In the genomic region with DNA sequence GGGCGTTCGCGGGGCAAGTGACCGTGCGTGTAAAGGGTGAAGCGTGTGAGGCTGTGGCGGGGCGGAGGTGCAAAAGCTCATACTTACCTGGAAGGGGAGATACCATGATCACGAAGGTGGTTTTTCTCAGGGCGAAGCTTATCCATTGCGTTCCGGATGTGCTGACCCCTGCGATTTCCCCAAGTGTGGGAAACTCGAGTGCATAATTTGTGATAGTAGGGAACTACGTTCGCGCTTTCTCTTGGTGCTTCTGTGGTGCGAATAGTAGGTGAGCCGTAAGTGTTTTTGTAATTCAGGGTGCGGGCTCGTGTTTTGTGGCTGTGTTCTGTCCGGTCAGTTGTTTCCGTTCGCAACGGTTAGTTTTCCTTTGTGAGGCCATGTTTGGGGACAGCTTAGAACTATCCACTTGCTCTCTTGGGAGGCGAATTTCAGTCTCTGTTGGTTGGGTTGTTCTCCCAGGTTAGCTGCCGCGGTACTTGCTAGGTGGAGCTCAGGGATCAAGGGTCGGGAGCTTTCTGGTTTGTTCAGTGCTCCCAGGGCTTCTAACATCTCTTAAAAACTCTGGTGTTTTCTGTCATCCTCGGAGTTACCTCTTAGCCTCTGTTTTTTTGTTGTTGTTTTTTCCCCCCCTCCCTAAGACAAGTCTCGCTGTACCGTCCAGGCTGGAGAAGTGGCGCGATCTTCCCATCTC, we compare ENCODE assay signal across 8 cellular contexts. TPM values are rescaled to one million over a fixed set of nuclear protein-coding genes. Genes with fewer than 3 reads are reported as not detected.
DNase-seq lines count a peak whose midpoint lies in the region; ATAC-seq lines count a peak whose summit lies in the region.
"Not testable (repeated sequence)": the region's sequence is repeated elsewhere in the genome, so short reads cannot be mapped to it uniquely, and the experiment has no call there.

No MANE protein-coding gene starts in this region.

- POLR2A ChIA-PET in activated CD4-positive, alpha-beta T cell treated with anti-CD3 and anti-CD28 coated beads for 36 hours (lab: Charles Lee) = interaction anchor here (1.0 to 1.8 kb wide), 6 partner anchors 184 to 869 kb away, joined by 4 to 35 read pairs (median 14); no protein-coding TSS in a partner anchor

- H3K27ac Mint-ChIP-seq in activated CD4-positive, alpha-beta T cell treated with anti-CD3 and anti-CD28 coated beads for 36 hours = peak overlapping the region; percentile 97

- CTCF ChIA-PET in activated CD4-positive, alpha-beta T cell treated with anti-CD3 and anti-CD28 coated beads for 36 hours (lab: Charles Lee) = not testable (repeated sequence)

- H3K36me3 Mint-ChIP-seq in activated CD4-positive, alpha-beta T cell treated with anti-CD3 and anti-CD28 coated beads for 36 hours (ENCODE audit: low read depth) = not testable (repeated sequence)

- intact Hi-C loops in activated CD4-positive, alpha-beta T cell treated with anti-CD3 and anti-CD28 coated beads for 36 hours (cut with DNase I, micrococcal nuclease) = not testable (repeated sequence)

- H3K27me3 Mint-ChIP-seq in activated CD4-positive, alpha-beta T cell treated with anti-CD3 and anti-CD28 coated beads for 36 hours = not testable (repeated sequence)

- H3K4me1 Mint-ChIP-seq in activated CD4-positive, alpha-beta T cell treated with anti-CD3 and anti-CD28 coated beads for 36 hours = not testable (repeated sequence)

- not testable (repeated sequence) for H3K9me3 Mint-ChIP-seq in activated CD4-positive, alpha-beta T cell treated with anti-CD3 and anti-CD28 coated beads for 36 hours (ENCODE audit: low read depth)

- ATAC-seq in GM19351 (IDR thresholded peaks at IDR 0.05; ENCODE audit: unreplicated experiment) (peak; percentile 83), HG03442 (IDR thresholded peaks at IDR 0.05; ENCODE audit: unreplicated experiment) (peak; percentile 84), left lobe of liver (peak; percentile 84)
- peak; percentile 83 for ATAC-seq in activated CD4-positive, alpha-beta T cell treated with anti-CD3 and anti-CD28 coated beads for 36 hours

- H3K4me3 Mint-ChIP-seq in activated CD4-positive, alpha-beta T cell treated with anti-CD3 and anti-CD28 coated beads for 36 hours = peak overlapping the region; percentile 89

- DNase-seq in C1 segment of cervical spinal cord (lab: John Stamatoyannopoulos, UW) (peak in 10 of 14 donors; percentile 27 to 97 (median 50)), NCI-H524 treated with DMSO at 0.1 percent for 48 hours (lab: John Stamatoyannopoulos, UW) (peak; percentile 70), cerebellar nuclear complex (lab: John Stamatoyannopoulos, UW) (peak; percentile 58 to 79), left lobe of liver (ENCODE audit: low spot score) (peak; percentile 89)
- DNase-seq in activated CD4-positive, alpha-beta T cell treated with anti-CD3 and anti-CD28 coated beads for 36 hours = peak; percentile 91
- DNase-seq in stimulated activated CD4-positive, alpha-beta T cell treated with anti-CD3 and anti-CD28 coated beads, Interleukin-1b, Interleukin-23, amount 100 ng/mL, for 1 hour (ENCODE audit: low read depth in 2 of 2) = peak; percentile 62 to 70

RNA-seq across cellular contexts. Expression of a gene that starts 39.2 kb away (rescaled TPM):
- not detected for total RNA-seq in activated CD4-positive, alpha-beta T cell treated with anti-CD3 and anti-CD28 coated beads for 36 hours
- not detected for total RNA-seq in left lobe of liver

Comparison
In these comparisons a context has a peak if more than half of its experiments do, and no peak if none do; other contexts are left out.
1. Peak in every context shown above with its lines: DNase-seq and ATAC-seq.